ENCODE assay signal across 2 cellular contexts in the genomic region with DNA sequence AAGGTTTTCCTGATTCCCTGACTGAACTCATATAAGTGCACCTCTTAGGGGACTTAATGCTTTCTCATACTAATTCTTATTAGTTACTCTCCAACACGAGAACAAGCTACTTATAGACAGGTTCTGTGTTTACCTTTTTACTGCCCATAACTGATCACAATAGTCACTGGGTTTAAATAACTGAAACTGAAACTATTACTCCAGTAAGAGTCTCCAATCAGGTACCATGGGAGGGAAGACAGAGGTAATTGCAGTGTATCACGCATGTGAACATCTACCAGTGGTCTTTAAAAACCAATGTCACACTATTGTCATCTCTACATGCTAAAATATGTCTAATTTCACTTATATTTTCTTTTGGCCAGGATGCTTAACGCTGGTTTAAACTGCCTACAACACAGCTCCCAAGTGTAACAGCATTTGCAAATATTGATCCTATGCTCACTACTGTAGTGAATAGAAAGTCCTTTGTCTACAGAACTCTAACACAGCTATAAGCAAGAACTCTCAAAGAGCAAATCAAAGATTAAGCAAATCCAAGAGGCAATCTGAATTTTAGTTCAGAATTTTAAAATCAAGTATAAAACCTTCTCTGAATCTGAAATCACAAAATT.
TF ChIP-seq lines count a peak whose summit lies in the region.

No MANE protein-coding gene starts in this region.

TF ChIP-seq in SK-N-SH, 30 proteins besides CTCF, POLR2A, EP300 and RAD21 (continued from another document):
- TF ChIP-seq, protein P1, sequence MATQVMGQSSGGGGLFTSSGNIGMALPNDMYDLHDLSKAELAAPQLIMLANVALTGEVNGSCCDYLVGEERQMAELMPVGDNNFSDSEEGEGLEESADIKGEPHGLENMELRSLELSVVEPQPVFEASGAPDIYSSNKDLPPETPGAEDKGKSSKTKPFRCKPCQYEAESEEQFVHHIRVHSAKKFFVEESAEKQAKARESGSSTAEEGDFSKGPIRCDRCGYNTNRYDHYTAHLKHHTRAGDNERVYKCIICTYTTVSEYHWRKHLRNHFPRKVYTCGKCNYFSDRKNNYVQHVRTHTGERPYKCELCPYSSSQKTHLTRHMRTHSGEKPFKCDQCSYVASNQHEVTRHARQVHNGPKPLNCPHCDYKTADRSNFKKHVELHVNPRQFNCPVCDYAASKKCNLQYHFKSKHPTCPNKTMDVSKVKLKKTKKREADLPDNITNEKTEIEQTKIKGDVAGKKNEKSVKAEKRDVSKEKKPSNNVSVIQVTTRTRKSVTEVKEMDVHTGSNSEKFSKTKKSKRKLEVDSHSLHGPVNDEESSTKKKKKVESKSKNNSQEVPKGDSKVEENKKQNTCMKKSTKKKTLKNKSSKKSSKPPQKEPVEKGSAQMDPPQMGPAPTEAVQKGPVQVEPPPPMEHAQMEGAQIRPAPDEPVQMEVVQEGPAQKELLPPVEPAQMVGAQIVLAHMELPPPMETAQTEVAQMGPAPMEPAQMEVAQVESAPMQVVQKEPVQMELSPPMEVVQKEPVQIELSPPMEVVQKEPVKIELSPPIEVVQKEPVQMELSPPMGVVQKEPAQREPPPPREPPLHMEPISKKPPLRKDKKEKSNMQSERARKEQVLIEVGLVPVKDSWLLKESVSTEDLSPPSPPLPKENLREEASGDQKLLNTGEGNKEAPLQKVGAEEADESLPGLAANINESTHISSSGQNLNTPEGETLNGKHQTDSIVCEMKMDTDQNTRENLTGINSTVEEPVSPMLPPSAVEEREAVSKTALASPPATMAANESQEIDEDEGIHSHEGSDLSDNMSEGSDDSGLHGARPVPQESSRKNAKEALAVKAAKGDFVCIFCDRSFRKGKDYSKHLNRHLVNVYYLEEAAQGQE (IDR thresholded peaks at IDR 0.05; ENCODE audit: low read depth, low read length) = no peak

TF ChIP-seq in SK-N-SH treated with all-trans-retinoic acid at 6 μM for 48 hours, 23 proteins besides CTCF, POLR2A, EP300 and RAD21 (continued from another document):
- TF ChIP-seq, protein P2, sequence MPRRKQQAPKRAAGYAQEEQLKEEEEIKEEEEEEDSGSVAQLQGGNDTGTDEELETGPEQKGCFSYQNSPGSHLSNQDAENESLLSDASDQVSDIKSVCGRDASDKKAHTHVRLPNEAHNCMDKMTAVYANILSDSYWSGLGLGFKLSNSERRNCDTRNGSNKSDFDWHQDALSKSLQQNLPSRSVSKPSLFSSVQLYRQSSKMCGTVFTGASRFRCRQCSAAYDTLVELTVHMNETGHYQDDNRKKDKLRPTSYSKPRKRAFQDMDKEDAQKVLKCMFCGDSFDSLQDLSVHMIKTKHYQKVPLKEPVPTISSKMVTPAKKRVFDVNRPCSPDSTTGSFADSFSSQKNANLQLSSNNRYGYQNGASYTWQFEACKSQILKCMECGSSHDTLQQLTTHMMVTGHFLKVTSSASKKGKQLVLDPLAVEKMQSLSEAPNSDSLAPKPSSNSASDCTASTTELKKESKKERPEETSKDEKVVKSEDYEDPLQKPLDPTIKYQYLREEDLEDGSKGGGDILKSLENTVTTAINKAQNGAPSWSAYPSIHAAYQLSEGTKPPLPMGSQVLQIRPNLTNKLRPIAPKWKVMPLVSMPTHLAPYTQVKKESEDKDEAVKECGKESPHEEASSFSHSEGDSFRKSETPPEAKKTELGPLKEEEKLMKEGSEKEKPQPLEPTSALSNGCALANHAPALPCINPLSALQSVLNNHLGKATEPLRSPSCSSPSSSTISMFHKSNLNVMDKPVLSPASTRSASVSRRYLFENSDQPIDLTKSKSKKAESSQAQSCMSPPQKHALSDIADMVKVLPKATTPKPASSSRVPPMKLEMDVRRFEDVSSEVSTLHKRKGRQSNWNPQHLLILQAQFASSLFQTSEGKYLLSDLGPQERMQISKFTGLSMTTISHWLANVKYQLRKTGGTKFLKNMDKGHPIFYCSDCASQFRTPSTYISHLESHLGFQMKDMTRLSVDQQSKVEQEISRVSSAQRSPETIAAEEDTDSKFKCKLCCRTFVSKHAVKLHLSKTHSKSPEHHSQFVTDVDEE (CRISPR knock-in tag; IDR thresholded peaks at IDR 0.05) = no peak
- TF ChIP-seq ZFP30 (CRISPR knock-in tag; IDR thresholded peaks at IDR 0.05) (no peak), ARNTL (CRISPR knock-in tag; IDR thresholded peaks at IDR 0.05; ENCODE audit: borderline replicate concordance, low read depth) (no peak), PPARA (CRISPR knock-in tag; IDR thresholded peaks at IDR 0.05; ENCODE audit: borderline replicate concordance) (no peak), CSDC2 (CRISPR knock-in tag; IDR thresholded peaks at IDR 0.05) (no peak), GLIS3 (CRISPR knock-in tag; IDR thresholded peaks at IDR 0.05) (no peak)
- TF ChIP-seq, protein P3, sequence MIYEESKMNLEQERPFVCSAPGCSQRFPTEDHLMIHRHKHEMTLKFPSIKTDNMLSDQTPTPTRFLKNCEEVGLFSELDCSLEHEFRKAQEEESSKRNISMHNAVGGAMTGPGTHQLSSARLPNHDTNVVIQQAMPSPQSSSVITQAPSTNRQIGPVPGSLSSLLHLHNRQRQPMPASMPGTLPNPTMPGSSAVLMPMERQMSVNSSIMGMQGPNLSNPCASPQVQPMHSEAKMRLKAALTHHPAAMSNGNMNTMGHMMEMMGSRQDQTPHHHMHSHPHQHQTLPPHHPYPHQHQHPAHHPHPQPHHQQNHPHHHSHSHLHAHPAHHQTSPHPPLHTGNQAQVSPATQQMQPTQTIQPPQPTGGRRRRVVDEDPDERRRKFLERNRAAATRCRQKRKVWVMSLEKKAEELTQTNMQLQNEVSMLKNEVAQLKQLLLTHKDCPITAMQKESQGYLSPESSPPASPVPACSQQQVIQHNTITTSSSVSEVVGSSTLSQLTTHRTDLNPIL (CRISPR knock-in tag; IDR thresholded peaks at IDR 0.05; ENCODE audit: low read depth) = no peak
- TF ChIP-seq, protein P4, sequence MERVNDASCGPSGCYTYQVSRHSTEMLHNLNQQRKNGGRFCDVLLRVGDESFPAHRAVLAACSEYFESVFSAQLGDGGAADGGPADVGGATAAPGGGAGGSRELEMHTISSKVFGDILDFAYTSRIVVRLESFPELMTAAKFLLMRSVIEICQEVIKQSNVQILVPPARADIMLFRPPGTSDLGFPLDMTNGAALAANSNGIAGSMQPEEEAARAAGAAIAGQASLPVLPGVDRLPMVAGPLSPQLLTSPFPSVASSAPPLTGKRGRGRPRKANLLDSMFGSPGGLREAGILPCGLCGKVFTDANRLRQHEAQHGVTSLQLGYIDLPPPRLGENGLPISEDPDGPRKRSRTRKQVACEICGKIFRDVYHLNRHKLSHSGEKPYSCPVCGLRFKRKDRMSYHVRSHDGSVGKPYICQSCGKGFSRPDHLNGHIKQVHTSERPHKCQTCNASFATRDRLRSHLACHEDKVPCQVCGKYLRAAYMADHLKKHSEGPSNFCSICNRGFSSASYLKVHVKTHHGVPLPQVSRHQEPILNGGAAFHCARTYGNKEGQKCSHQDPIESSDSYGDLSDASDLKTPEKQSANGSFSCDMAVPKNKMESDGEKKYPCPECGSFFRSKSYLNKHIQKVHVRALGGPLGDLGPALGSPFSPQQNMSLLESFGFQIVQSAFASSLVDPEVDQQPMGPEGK (CRISPR knock-in tag; IDR thresholded peaks at IDR 0.05; ENCODE audit: borderline replicate concordance) = no peak
TF ChIP-seq in SK-N-SH treated with all-trans-retinoic acid at 6 μM for 48 hours: peak in this region for 0.
